Comparison of ENCODE assay signal across 8 cellular contexts in genomic region chr3:141303481-141304223, GRCh38.
A peak's percentile ranks its signal among the peaks of the same experiment; 100 is the strongest.
DNase-seq lines count a peak whose midpoint lies in the region; ATAC-seq and TF ChIP-seq lines count a peak whose summit lies in the region.

No MANE protein-coding gene starts in this region.

- peaks cover 66% of the 10 kb centered on the region for H3K4me1 Mint-ChIP-seq in CD8-positive, alpha-beta T cell (ENCODE audit: low read depth)
- H3K4me1 Mint-ChIP-seq in natural killer cell = peaks cover 0 to 4% of the 10 kb centered on the region in 2 donors

- H3K27me3 ChIP-seq in CD8-positive, alpha-beta T cell (ENCODE audit: insufficient read depth, low read length) = no peaks in the 10 kb centered on the region

- no peak overlapping the region for H3K27ac Mint-ChIP-seq in CD8-positive, alpha-beta T cell
- no peak overlapping the region for H3K27ac Mint-ChIP-seq in natural killer cell

- intact Hi-C loops in CD8-positive, alpha-beta T cell (cut with DNase I, micrococcal nuclease) = loop anchor here (1.0 to 2.0 kb wide), 3 partner anchors 57 to 149 kb away; no protein-coding TSS in a partner anchor
- intact Hi-C loops in natural killer cell (cut with micrococcal nuclease) = loop anchor here (1.0 kb wide), 1 partner anchor 152 kb away; no protein-coding TSS in a partner anchor

- H3K4me1 ChIP-seq in CD8-positive, alpha-beta T cell (ENCODE audit: insufficient read depth, low read length) = peaks cover 60% of the 10 kb centered on the region

- H3K36me3 ChIP-seq in CD8-positive, alpha-beta T cell (ENCODE audit: insufficient read depth, low read length) = no peaks in the 10 kb centered on the region

- H3K9me3 Mint-ChIP-seq in CD8-positive, alpha-beta T cell = no peaks in the 10 kb centered on the region
- no peaks in the 10 kb centered on the region for H3K9me3 Mint-ChIP-seq in natural killer cell

- peaks cover 3% of the 10 kb centered on the region for H3K36me3 Mint-ChIP-seq in CD8-positive, alpha-beta T cell
- no peaks in the 10 kb centered on the region for H3K36me3 Mint-ChIP-seq in natural killer cell

- CTCF ChIA-PET in CD8-positive, alpha-beta T cell (lab: Charles Lee) = interaction anchor here (0.6 to 15.7 kb wide), 31 partner anchors 8 to 260 kb away, joined by 3 to 242 read pairs (median 7); partner anchors contain the start of gene PXYLP1

- H3K27ac ChIP-seq in CD8-positive, alpha-beta T cell (ENCODE audit: low read depth, low read length) = no peak overlapping the region

- H3K9me3 ChIP-seq in CD8-positive, alpha-beta T cell (ENCODE audit: low read length) = no peaks in the 10 kb centered on the region

- POLR2A ChIA-PET in CD8-positive, alpha-beta T cell (lab: Charles Lee) = interaction anchor here (0.5 to 2.1 kb wide), 5 partner anchors 13 to 452 kb away, joined by 3 to 7 read pairs (median 3); no protein-coding TSS in a partner anchor

- no peak overlapping the region for H3K4me3 Mint-ChIP-seq in CD8-positive, alpha-beta T cell
- no peak overlapping the region for H3K4me3 Mint-ChIP-seq in natural killer cell

- TF ChIP-seq CTCF in CD8-positive, alpha-beta T cell (IDR thresholded peaks at IDR 0.05) = peak; percentile 85
- TF ChIP-seq CTCF in natural killer cell (IDR thresholded peaks at IDR 0.05) = peak; percentile 91

- H3K27me3 Mint-ChIP-seq in CD8-positive, alpha-beta T cell (ENCODE audit: low read depth) = no peaks in the 10 kb centered on the region
- H3K27me3 Mint-ChIP-seq in natural killer cell (ENCODE audit: low read depth in 2 of 2) = no peaks in the 10 kb centered on the region

- ATAC-seq in CD8-positive, alpha-beta T cell = peak; percentile 56
- peak; percentile 82 for ATAC-seq in GM19351 (IDR thresholded peaks at IDR 0.05; ENCODE audit: unreplicated experiment)
- ATAC-seq in esophagus mucosa = peak; percentile 81
- peak; percentile 84 to 91 (median 85) for ATAC-seq in natural killer cell
- no peak for ATAC-seq in HG03196 (IDR thresholded peaks at IDR 0.05; ENCODE audit: unreplicated experiment)

- peak in 6 of 7 experiments; percentile 40 to 70 (median 58) for DNase-seq in CD8-positive, alpha-beta T cell
- DNase-seq in HS-5 (ENCODE audit: low read depth) (peak; percentile 71), NCI-H748 treated with DMSO at 0.1 percent for 48 hours (lab: John Stamatoyannopoulos, UW) (peak; percentile 33), natural killer cell (no peak)
- DNase-seq in activated CD4-positive, alpha-beta T cell treated with anti-CD3 and anti-CD28 coated beads, Interleukin-2, amount 50 U/mL, for 4 hours = peak; percentile 34 to 42

- no peak overlapping the region for H3K4me3 ChIP-seq in CD8-positive, alpha-beta T cell (ENCODE audit: low read depth, low read length)
